ENCODE assay signal across 14 cellular contexts in the genomic region with DNA sequence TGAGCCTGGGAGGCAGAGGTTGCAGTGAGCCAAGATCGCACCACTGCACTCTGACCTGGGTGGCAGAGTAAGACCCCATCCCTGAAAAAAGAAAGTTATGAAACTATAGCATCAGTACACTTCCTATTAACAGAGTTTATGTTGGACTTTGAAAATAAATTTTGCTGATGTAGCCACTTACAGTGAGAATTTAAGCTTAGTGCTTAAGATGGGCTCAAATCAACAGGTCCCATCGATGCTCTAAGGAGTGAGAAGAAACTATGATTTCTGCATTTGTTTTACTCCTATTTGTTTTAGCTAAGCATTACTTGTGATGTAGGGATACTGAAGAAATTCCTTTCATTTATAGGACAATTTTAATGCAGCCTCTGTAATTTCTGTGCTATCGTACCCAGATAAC.
DNase-seq lines count a peak whose midpoint lies in the region; ATAC-seq, FAIRE-seq and TF ChIP-seq lines count a peak whose summit lies in the region.
"Had no signal": no experiment of that assay in that cellular context is flagged by ENCODE, and none has a peak within 500 bp of the region (broad histone marks: within the 10 kb centered on the region; RNA-seq: fewer than 3 reads in every experiment).

No MANE protein-coding gene starts in this region.

- TF ChIP-seq EP300 in A549 (IDR thresholded peaks at IDR 0.05): no peak

- POLR2A ChIA-PET in A549 (lab: Yijun Ruan, JAX): no interaction called here
- POLR2A ChIA-PET in CD8-positive, alpha-beta memory T cell (lab: Charles Lee): no interaction called here
- POLR2A ChIA-PET in activated CD4-positive, alpha-beta memory T cell treated with anti-CD3 and anti-CD28 coated beads for 36 hours (lab: Charles Lee): interaction anchor here (0.7 to 3.1 kb wide), 11 partner anchors 11 to 354 kb away, joined by 3 to 38 read pairs (median 7); no protein-coding TSS in a partner anchor
- POLR2A ChIA-PET in endothelial cell of umbilical vein (lab: Charles Lee): interaction anchor here (0.5 to 1.0 kb wide), 2 partner anchors 328 to 480 kb away, joined by 3 to 4 read pairs; no protein-coding TSS in a partner anchor

- CTCF ChIA-PET in A549 (lab: Yijun Ruan, JAX) (interaction anchor here (1.1 to 4.5 kb wide), 3 partner anchors 64 to 302 kb away, joined by 3 to 55 read pairs (median 3); no protein-coding TSS in a partner anchor), endothelial cell of umbilical vein (lab: Charles Lee) (interaction anchor here (1.0 to 5.7 kb wide), 14 partner anchors 17 to 495 kb away, joined by 3 to 167 read pairs (median 5); no protein-coding TSS in a partner anchor)
- CTCF ChIA-PET in CD8-positive, alpha-beta memory T cell (lab: Charles Lee): interaction anchor here (0.8 to 5.3 kb wide), 5 partner anchors 242 to 1018 kb away, joined by 3 to 24 read pairs (median 3); no protein-coding TSS in a partner anchor
- CTCF ChIA-PET in activated CD4-positive, alpha-beta memory T cell treated with anti-CD3 and anti-CD28 coated beads for 36 hours (lab: Charles Lee): interaction anchor here (1.1 to 4.6 kb wide), 8 partner anchors 11 to 496 kb away, joined by 3 to 102 read pairs (median 9); no protein-coding TSS in a partner anchor

- no peaks in the 10 kb centered on the region for H3K27me3 Mint-ChIP-seq in CD8-positive, alpha-beta memory T cell
- no peaks in the 10 kb centered on the region for H3K27me3 Mint-ChIP-seq in activated CD4-positive, alpha-beta memory T cell treated with anti-CD3 and anti-CD28 coated beads for 36 hours

- H3K4me1 Mint-ChIP-seq in CD8-positive, alpha-beta memory T cell: peaks cover 22 to 39% (median 39%) of the 10 kb centered on the region in 3 donors
- H3K4me1 Mint-ChIP-seq in activated CD4-positive, alpha-beta memory T cell treated with anti-CD3 and anti-CD28 coated beads for 36 hours (ENCODE audit: low read depth): peaks cover 58% of the 10 kb centered on the region

- H4K20me1 ChIP-seq in endothelial cell of umbilical vein (replicated peaks; ENCODE audit: control insufficient read depth, extremely low read depth, insufficient read depth, low read length): no peaks in the 10 kb centered on the region

- dilution Hi-C loops in endothelial cell of umbilical vein (cut with MboI; ENCODE audit: extremely low pct_ligation_motif_present, low sequenced_read_pairs): no loop called here

- TF ChIP-seq POLR2A in A549 (IDR thresholded peaks at IDR 0.05; ENCODE audit: low read length): no peak
- no peak for TF ChIP-seq POLR2A in endothelial cell of umbilical vein (IDR thresholded peaks at IDR 0.05; ENCODE audit: low read depth, low read length)

- no peaks in the 10 kb centered on the region for H3K27me3 ChIP-seq in CD8-positive, alpha-beta memory T cell (ENCODE audit: insufficient read depth, low read length, poor library complexity, severe bottlenecking)
- H3K27me3 ChIP-seq in endothelial cell of umbilical vein (ENCODE audit: control insufficient read depth in 2 of 2, insufficient read depth in 2 of 2, low read length in 2 of 2): no peaks in the 10 kb centered on the region
- H3K27me3 ChIP-seq: heart left ventricle, right atrium auricular region had no signal

- H3K4me1 ChIP-seq in A549: peaks cover 29% of the 10 kb centered on the region
- peaks cover 16% of the 10 kb centered on the region for H3K4me1 ChIP-seq in CD8-positive, alpha-beta memory T cell (ENCODE audit: insufficient read depth, low read length)
- peaks cover 32% of the 10 kb centered on the region for H3K4me1 ChIP-seq in endothelial cell of umbilical vein (ENCODE audit: control insufficient read depth, extremely low read depth, insufficient read depth, low read length)

- peaks cover 0 to 1% (median 0%) of the 10 kb centered on the region in 3 donors for H3K36me3 Mint-ChIP-seq in CD8-positive, alpha-beta memory T cell
- H3K36me3 Mint-ChIP-seq in activated CD4-positive, alpha-beta memory T cell treated with anti-CD3 and anti-CD28 coated beads for 36 hours: peaks cover 8% of the 10 kb centered on the region

- TF ChIP-seq CTCF in A549 (IDR thresholded peaks at IDR 0.05): no peak
- no peak for TF ChIP-seq CTCF in endothelial cell of umbilical vein (IDR thresholded peaks at IDR 0.05; ENCODE audit: extremely low read depth in 1 of 2, insufficient read depth in 1 of 2, low read depth in 1 of 2, low read length in 2 of 2)

- H3K4me2 ChIP-seq in A549: peak overlapping the region; percentile 52
- H3K4me2 ChIP-seq in endothelial cell of umbilical vein (ENCODE audit: insufficient read depth, low read length): peak overlapping the region; percentile 90

- H3K4me3 ChIP-seq in A549: no peak overlapping the region
- no peak overlapping the region for H3K4me3 ChIP-seq in CD8-positive, alpha-beta memory T cell (ENCODE audit: low read length)
- H3K4me3 ChIP-seq in endothelial cell of umbilical vein (replicated peaks in 1 of 3; ENCODE audit: insufficient read depth in 1 of 3, low read depth in 1 of 3, low read length in 3 of 3): no peak overlapping the region
- H3K4me3 ChIP-seq: right atrium auricular region had no signal

- ATAC-seq in A549 (no peak), HG03521 (IDR thresholded peaks at IDR 0.05; ENCODE audit: unreplicated experiment) (no peak)

- no peak for TF ChIP-seq RAD21 in A549 (conservative IDR thresholded peaks at IDR 0.05 in 1 of 2, IDR thresholded peaks at IDR 0.05 in 1 of 2)

- intact Hi-C loops in activated CD4-positive, alpha-beta memory T cell treated with anti-CD3 and anti-CD28 coated beads for 36 hours (cut with micrococcal nuclease): loop anchor here (2.0 kb wide), 2 partner anchors 174 to 248 kb away; no protein-coding TSS in a partner anchor
- intact Hi-C loops in endothelial cell of umbilical vein (cut with micrococcal nuclease): loop anchor here (2.0 to 10.0 kb wide), 2 partner anchors 90 to 1016 kb away; no protein-coding TSS in a partner anchor

- 86% methylated on average over 3 of the region's 3 CpGs for WGBS in A549 (ENCODE audit: missing lambda C conversion rate)

- peak overlapping the region; percentile 83 to 98 (median 94) for H3K27ac Mint-ChIP-seq in CD8-positive, alpha-beta memory T cell
- H3K27ac Mint-ChIP-seq in activated CD4-positive, alpha-beta memory T cell treated with anti-CD3 and anti-CD28 coated beads for 36 hours: peak overlapping the region; percentile 89

- 0 out of 6 replicates have a peak overlapping the region, but pooled peaks have one; percentile 6 to 24 for H3K27ac ChIP-seq in A549
- peak overlapping the region; percentile 71 for H3K27ac ChIP-seq in CD8-positive, alpha-beta memory T cell (ENCODE audit: low read depth, low read length)
- H3K27ac ChIP-seq in endothelial cell of umbilical vein (ENCODE audit: insufficient read depth, low read depth, low read length): peak overlapping the region; percentile 94
- H3K27ac ChIP-seq: epithelial cell of prostate had no signal

- DNase-seq in A549 (ENCODE audit: low read depth in 1 of 2, low spot score in 1 of 2): no peak
- no peak for DNase-seq in CD8-positive, alpha-beta memory T cell
- no peak for DNase-seq in activated CD4-positive, alpha-beta memory T cell treated with anti-CD3 and anti-CD28 coated beads for 36 hours
- no peak for DNase-seq in endothelial cell of umbilical vein (ENCODE audit: low read depth, low spot score)
- no peak for DNase-seq in effector CD4-positive, alpha-beta T cell
- no peak for DNase-seq in islet precursor cell
- DNase-seq in NCI-H2196 (lab: John Stamatoyannopoulos, UW; ENCODE audit: unreplicated experiment): no peak
- DNase-seq: activated gamma-delta T cell, MM.1S, NCI-H2107 had no signal

- H3K9me3 ChIP-seq in A549 (no peaks in the 10 kb centered on the region), endothelial cell of umbilical vein (replicated peaks; ENCODE audit: control insufficient read depth, insufficient read depth, low read length) (no peaks in the 10 kb centered on the region)
- no peaks in the 10 kb centered on the region for H3K9me3 ChIP-seq in CD8-positive, alpha-beta memory T cell (ENCODE audit: low read length)
- H3K9me3 ChIP-seq: heart left ventricle, right atrium auricular region had no signal

- no peaks in the 10 kb centered on the region for H3K9me1 ChIP-seq in endothelial cell of umbilical vein (replicated peaks; ENCODE audit: control insufficient read depth, extremely low read depth, insufficient read depth, low read length)

- no peaks in the 10 kb centered on the region for H3K36me3 ChIP-seq in CD8-positive, alpha-beta memory T cell (ENCODE audit: insufficient read depth, low read length)
- H3K36me3 ChIP-seq in endothelial cell of umbilical vein (ENCODE audit: control insufficient read depth in 2 of 2, extremely low read depth in 1 of 2, insufficient read depth in 2 of 2, low read length in 2 of 2): no peaks in the 10 kb centered on the region
- H3K36me3 ChIP-seq: heart left ventricle, right atrium auricular region had no signal

- H3K9me3 Mint-ChIP-seq in CD8-positive, alpha-beta memory T cell: no peaks in the 10 kb centered on the region
- H3K9me3 Mint-ChIP-seq in activated CD4-positive, alpha-beta memory T cell treated with anti-CD3 and anti-CD28 coated beads for 36 hours: no peaks in the 10 kb centered on the region

- no peak overlapping the region for H2AFZ ChIP-seq in endothelial cell of umbilical vein (ENCODE audit: low read depth, low read length)

- H3K79me2 ChIP-seq in endothelial cell of umbilical vein (ENCODE audit: control insufficient read depth, insufficient read depth, low read length): no peaks in the 10 kb centered on the region

- FAIRE-seq in A549 (lab: Jason Lieb, UNC) (no peak), endothelial cell of umbilical vein (lab: Jason Lieb, UNC) (no peak)

- BruUV-seq in endothelial cell of umbilical vein (replicated peaks; lab: Mats Ljungman, UMichigan): no TSS peak

- H3K4me3 Mint-ChIP-seq in CD8-positive, alpha-beta memory T cell: peak overlapping the region in 6 of 7 donors; percentile 55 to 91 (median 71)
- no peak overlapping the region for H3K4me3 Mint-ChIP-seq in activated CD4-positive, alpha-beta memory T cell treated with anti-CD3 and anti-CD28 coated beads for 36 hours

- peak overlapping the region; percentile 53 for H3K9ac ChIP-seq in endothelial cell of umbilical vein (replicated peaks; ENCODE audit: extremely low read depth, insufficient read depth, low read length)

TF ChIP-seq in A549, 52 proteins besides CTCF, POLR2A, EP300 and RAD21:
- TF ChIP-seq NFE2L2 (conservative IDR thresholded peaks at IDR 0.05; ENCODE audit: low read length) (no peak), MAFK (IDR thresholded peaks at IDR 0.05; ENCODE audit: partially characterized antibody) (peak; percentile 44)

TF ChIP-seq in endothelial cell of umbilical vein, 7 proteins besides CTCF, POLR2A, EP300 and RAD21 (continues in another document):
- no peak for TF ChIP-seq EZH2 (IDR thresholded peaks at IDR 0.05; ENCODE audit: borderline replicate concordance, low read depth, low read length, severe bottlenecking)
- TF ChIP-seq, protein P1, sequence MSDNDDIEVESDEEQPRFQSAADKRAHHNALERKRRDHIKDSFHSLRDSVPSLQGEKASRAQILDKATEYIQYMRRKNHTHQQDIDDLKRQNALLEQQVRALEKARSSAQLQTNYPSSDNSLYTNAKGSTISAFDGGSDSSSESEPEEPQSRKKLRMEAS (IDR thresholded peaks at IDR 0.05; ENCODE audit: insufficient read depth, insufficient read length): no peak
- TF ChIP-seq POLR2AphosphoS5 (IDR thresholded peaks at IDR 0.05; ENCODE audit: insufficient read depth, low read depth, low read length): no peak
- no peak for TF ChIP-seq FOS (IDR thresholded peaks at IDR 0.05; ENCODE audit: borderline replicate concordance, insufficient read depth, low read length)

Comparison
In these comparisons a context has a peak if more than half of its experiments do, and no peak if none do; other contexts are left out.
1. H3K27ac ChIP-seq: peak in every context shown above with its lines; median percentile 94 in endothelial cell of umbilical vein; 71 in CD8-positive, alpha-beta memory T cell; 15 in A549.
2. POLR2A ChIA-PET loops: an anchor here in activated CD4-positive, alpha-beta memory T cell treated with anti-CD3 and anti-CD28 coated beads for 36 hours (0.7 to 3.1 kb wide) and endothelial cell of umbilical vein (0.5 to 1.0 kb wide); none called in A549 and CD8-positive, alpha-beta memory T cell.